18 cellular contexts compared by ENCODE assay signal in the genomic region with DNA sequence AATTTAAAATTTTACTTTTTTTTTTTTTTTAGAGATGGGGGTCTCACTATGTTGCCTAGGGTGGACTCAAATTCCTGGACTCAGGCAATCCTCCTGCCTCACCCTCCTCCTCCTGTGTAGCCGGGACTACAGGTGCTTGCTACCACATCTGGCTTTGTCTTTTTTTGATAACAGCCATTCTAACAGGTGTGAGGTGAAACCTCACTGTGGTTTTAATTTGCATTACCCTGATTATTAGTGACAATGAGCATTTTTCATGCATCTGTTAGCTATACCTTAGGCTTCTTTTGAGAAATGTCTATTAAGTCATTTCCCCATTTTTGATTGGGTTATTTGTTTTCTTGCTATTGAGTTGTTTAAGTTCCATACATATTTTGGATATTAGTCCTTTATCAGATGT.
DNase-seq lines count a peak whose midpoint lies in the region; ATAC-seq and TF ChIP-seq lines count a peak whose summit lies in the region.
"Had no signal": no experiment of that assay in that cellular context is flagged by ENCODE, and none has a peak within 500 bp of the region (broad histone marks: within the 10 kb centered on the region; RNA-seq: fewer than 3 reads in every experiment).

No MANE protein-coding gene starts in this region.

- H3K36me3 Mint-ChIP-seq in immature natural killer cell, result no peaks in the 10 kb centered on the region

- H3K4me1 Mint-ChIP-seq in immature natural killer cell, result no peaks in the 10 kb centered on the region
- H3K4me1 Mint-ChIP-seq: activated naive CD8-positive, alpha-beta T cell treated with anti-CD3 and anti-CD28 coated beads, Interleukin-2, amount 50 U/mL, for 24 hours; nephron had no signal

- no peak overlapping the region for H3K4me3 Mint-ChIP-seq in immature natural killer cell
- H3K4me3 Mint-ChIP-seq: activated naive CD8-positive, alpha-beta T cell treated with anti-CD3 and anti-CD28 coated beads, Interleukin-2, amount 50 U/mL, for 24 hours; H9; nephron had no signal

- no peak overlapping the region for H3K27ac Mint-ChIP-seq in immature natural killer cell
- H3K27ac Mint-ChIP-seq: activated naive CD8-positive, alpha-beta T cell treated with anti-CD3 and anti-CD28 coated beads, Interleukin-2, amount 50 U/mL, for 24 hours; nephron had no signal

- POLR2A ChIA-PET in HEK293T (lab: Yijun Ruan, JAX), result no interaction called here

- H3K27me3 Mint-ChIP-seq in immature natural killer cell (ENCODE audit: low read depth in 3 of 3), result peaks cover 0 to 2% (median 0%) of the 10 kb centered on the region in 3 donors
- H3K27me3 Mint-ChIP-seq: activated naive CD8-positive, alpha-beta T cell treated with anti-CD3 and anti-CD28 coated beads, Interleukin-2, amount 50 U/mL, for 24 hours had no signal

- CTCF ChIA-PET in HEK293T (lab: Yijun Ruan, JAX), result no interaction called here

- peaks cover 4 to 22% (median 11%) of the 10 kb centered on the region in 6 donors for H3K9me3 Mint-ChIP-seq in immature natural killer cell
- H3K9me3 Mint-ChIP-seq: nephron had no signal

- ATAC-seq in GM18508 (IDR thresholded peaks at IDR 0.05; ENCODE audit: insufficient read depth, unreplicated experiment), result peak; percentile 84
- ATAC-seq in GM19467 (IDR thresholded peaks at IDR 0.05; ENCODE audit: unreplicated experiment), result peak; percentile 84
- ATAC-seq in HG02840 (IDR thresholded peaks at IDR 0.05; ENCODE audit: low FRiP score, unreplicated experiment), result peak; percentile 76
- peak; percentile 90 for ATAC-seq in HG03439 (IDR thresholded peaks at IDR 0.05; ENCODE audit: unreplicated experiment)
- ATAC-seq: activated naive CD8-positive, alpha-beta T cell treated with anti-CD3 and anti-CD28 coated beads, Interleukin-2, amount 50 U/mL, for 24 hours; esophagus mucosa; left ventricle myocardium superior; right cardiac atrium; stimulated activated naive CD8-positive, alpha-beta T cell treated with anti-CD3 and anti-CD28 coated beads, Interleukin-15, Interleukin-2, amounts not matched to agents 100 U/mL and 50 U/mL, for 24 hours had no signal

- DNase-seq in HEK293T (ENCODE audit: extremely low spot score) (no peak), immature natural killer cell (no peak), NCI-H526 treated with DMSO at 0.1 percent for 48 hours (lab: John Stamatoyannopoulos, UW) (no peak), EL (no peak)
- DNase-seq: activated CD8-positive, alpha-beta memory T cell treated with anti-CD3 and anti-CD28 coated beads, Interleukin-2, amount 50 U/mL, for 48 hours; activated naive CD8-positive, alpha-beta T cell treated with anti-CD3 and anti-CD28 coated beads, Interleukin-2, amount 50 U/mL, for 24 hours; H9; left ventricle myocardium superior; NCI-H1436; right cardiac atrium; stimulated activated CD4-positive, alpha-beta T cell treated with anti-CD3 and anti-CD28 coated beads, Interleukin-4, amount 100 ng/mL, for 1 hour; stimulated activated naive CD8-positive, alpha-beta T cell treated with anti-CD3 and anti-CD28 coated beads, Interleukin-15, Interleukin-2, amounts not matched to agents 100 U/mL and 50 U/mL, for 24 hours had no signal

TF ChIP-seq in HEK293T, 16 proteins besides CTCF, POLR2A, EP300 and RAD21:
- TF ChIP-seq BHLHE40 (IDR thresholded peaks at IDR 0.05; ENCODE audit: borderline replicate concordance) (no peak), ARNT (IDR thresholded peaks at IDR 0.05) (no peak), TARDBP (IDR thresholded peaks at IDR 0.05) (no peak), LEF1 (IDR thresholded peaks at IDR 0.05; ENCODE audit: borderline replicate concordance) (no peak), L3MBTL2 (conservative IDR thresholded peaks at IDR 0.05) (no peak), FOXA1 (IDR thresholded peaks at IDR 0.05) (no peak), ELF4 (IDR thresholded peaks at IDR 0.05) (no peak), FOXM1 (IDR thresholded peaks at IDR 0.05; ENCODE audit: borderline replicate concordance) (no peak), CTBP1 (IDR thresholded peaks at IDR 0.05; ENCODE audit: borderline replicate concordance) (no peak), ZNF384 (IDR thresholded peaks at IDR 0.05) (no peak), NFRKB (IDR thresholded peaks at IDR 0.05) (no peak)
